ENCODE assay signal across 19 cellular contexts in the genomic region with DNA sequence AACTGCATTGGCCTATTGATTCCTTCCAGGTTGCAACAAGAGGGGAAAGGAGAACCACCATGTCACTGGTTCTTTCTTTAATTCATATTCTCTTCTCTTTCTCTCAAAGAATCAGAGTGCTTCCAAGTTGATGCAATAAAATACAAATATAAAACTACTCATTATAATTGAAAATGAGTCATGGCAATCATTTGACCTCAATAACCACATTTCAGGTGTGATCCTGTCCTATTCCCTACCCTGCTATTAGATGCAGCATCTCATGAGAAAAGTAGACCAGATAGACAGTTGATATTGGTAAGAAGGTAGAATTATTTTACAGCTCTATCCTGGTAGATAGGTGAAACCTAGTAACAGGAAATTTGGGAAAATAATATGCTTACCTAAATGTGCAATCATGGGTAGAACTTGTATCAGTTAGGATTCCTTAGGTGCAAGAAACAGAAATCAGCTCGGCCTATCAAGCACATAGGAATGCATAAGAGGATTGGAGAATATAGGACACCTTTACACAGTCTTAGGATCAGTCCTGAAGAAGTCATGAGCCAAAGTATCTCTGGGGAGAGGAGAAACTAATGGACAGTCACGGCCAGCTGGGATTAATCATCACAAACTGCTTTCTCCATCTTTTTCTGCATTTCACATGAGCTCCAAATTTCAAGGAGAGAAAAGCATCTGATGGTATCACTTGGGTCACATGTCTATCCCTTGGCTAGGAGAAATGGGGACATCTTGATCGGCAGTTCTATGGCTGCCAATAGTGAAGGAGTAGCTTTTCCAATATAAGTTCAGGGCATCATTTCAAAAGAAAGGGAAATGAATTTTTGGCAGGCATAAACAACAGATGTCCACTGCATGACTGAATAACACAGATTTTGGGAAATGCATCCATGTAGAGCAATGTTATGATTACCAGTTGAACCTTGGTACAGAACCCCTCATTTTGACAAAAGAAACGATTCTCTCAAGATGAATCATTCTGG. TPM values are rescaled to one million over a fixed set of nuclear protein-coding genes. Genes with fewer than 3 reads are reported as not detected.
A peak's percentile ranks its signal among the peaks of the same experiment; 100 is the strongest.
DNase-seq lines count a peak whose midpoint lies in the region; FAIRE-seq and TF ChIP-seq lines count a peak whose summit lies in the region.
"Had no signal": no experiment of that assay in that cellular context is flagged by ENCODE, and none has a peak within 500 bp of the region (broad histone marks: within the 10 kb centered on the region; RNA-seq: fewer than 3 reads in every experiment).

No MANE protein-coding gene starts in this region.

- no peaks in the 10 kb centered on the region for H3K27me3 ChIP-seq in bronchial epithelial cell (ENCODE audit: control insufficient read depth, insufficient read depth, low read length)
- H3K27me3 ChIP-seq: MG63, Peyer's patch had no signal

- H3K36me3 ChIP-seq in bronchial epithelial cell (ENCODE audit: control insufficient read depth, insufficient read depth, low read length), result no peaks in the 10 kb centered on the region
- H3K36me3 ChIP-seq: MG63, Peyer's patch had no signal

- CTCF ChIA-PET in activated naive CD4-positive, alpha-beta T cell treated with anti-CD3 and anti-CD28 coated beads, Interleukin-2, amount 10 ng/mL, durations not matched to agents 7 days and 5 days (lab: Charles Lee), result interaction anchor here (1.4 kb wide), 1 partner anchor 19 kb away, joined by 3 read pairs; no protein-coding TSS in a partner anchor

- no peak overlapping the region for H3K27ac Mint-ChIP-seq in activated naive CD4-positive, alpha-beta T cell treated with anti-CD3 and anti-CD28 coated beads, Interleukin-2, amount 10 ng/mL, durations not matched to agents 7 days and 5 days
- H3K27ac Mint-ChIP-seq: CD4-positive, alpha-beta memory T cell had no signal

- H3K27me3 Mint-ChIP-seq in activated naive CD4-positive, alpha-beta T cell treated with anti-CD3 and anti-CD28 coated beads, Interleukin-2, amount 10 ng/mL, durations not matched to agents 7 days and 5 days, result peaks cover 6% of the 10 kb centered on the region

- DNase-seq in AG09319 (ENCODE audit: extremely low read depth, low read depth) (peak; percentile 31), D721Med (ENCODE audit: insufficient read length, low spot score) (no peak), bronchial epithelial cell (ENCODE audit: low read depth) (peak; percentile 53), fibroblast of pulmonary artery (ENCODE audit: low read depth) (peak; percentile 11), glomerular visceral epithelial cell (ENCODE audit: extremely low spot score) (no peak), hepatic stellate cell (ENCODE audit: low spot score) (no peak)
- DNase-seq in activated naive CD4-positive, alpha-beta T cell treated with anti-CD3 and anti-CD28 coated beads, Interleukin-2, amount 10 ng/mL, durations not matched to agents 7 days and 5 days, result no peak
- DNase-seq: CD4-positive, alpha-beta memory T cell; DND-41; GDM1; MG63; NCI-H1092 treated with DMSO at 0.1 percent for 48 hours; NCI-H2081 treated with DMSO at 0.1 percent for 48 hours; NCI-H524; Peyer's patch; SHP77; SK-N-SH had no signal

- H3K9me3 Mint-ChIP-seq in activated naive CD4-positive, alpha-beta T cell treated with anti-CD3 and anti-CD28 coated beads, Interleukin-2, amount 10 ng/mL, durations not matched to agents 7 days and 5 days, result no peaks in the 10 kb centered on the region
- H3K9me3 Mint-ChIP-seq: CD4-positive, alpha-beta memory T cell had no signal

- TF ChIP-seq CTCF in AG09319 (IDR thresholded peaks at IDR 0.05; ENCODE audit: low read depth, low read length) (no peak), D721Med (IDR thresholded peaks at IDR 0.05; ENCODE audit: insufficient read depth, missing control alignments) (no peak), bronchial epithelial cell (IDR thresholded peaks at IDR 0.05; ENCODE audit: insufficient read depth, low read length, severe bottlenecking) (no peak), fibroblast of pulmonary artery (IDR thresholded peaks at IDR 0.05; ENCODE audit: low read length, missing control alignments) (no peak)

- no peak overlapping the region for H3K4me3 Mint-ChIP-seq in activated naive CD4-positive, alpha-beta T cell treated with anti-CD3 and anti-CD28 coated beads, Interleukin-2, amount 10 ng/mL, durations not matched to agents 7 days and 5 days
- H3K4me3 Mint-ChIP-seq: CD4-positive, alpha-beta memory T cell had no signal

- H3K36me3 Mint-ChIP-seq in activated naive CD4-positive, alpha-beta T cell treated with anti-CD3 and anti-CD28 coated beads, Interleukin-2, amount 10 ng/mL, durations not matched to agents 7 days and 5 days, result no peaks in the 10 kb centered on the region
- H3K36me3 Mint-ChIP-seq: CD4-positive, alpha-beta memory T cell had no signal

- no peaks in the 10 kb centered on the region for H3K4me1 Mint-ChIP-seq in activated naive CD4-positive, alpha-beta T cell treated with anti-CD3 and anti-CD28 coated beads, Interleukin-2, amount 10 ng/mL, durations not matched to agents 7 days and 5 days
- H3K4me1 Mint-ChIP-seq: CD4-positive, alpha-beta memory T cell had no signal

- FAIRE-seq in D721Med (lab: Jason Lieb, UNC) (peak; percentile 16), bronchial epithelial cell (lab: Jason Lieb, UNC) (no peak)
- FAIRE-seq: GM12891, H54 had no signal

- H3K4me3 ChIP-seq in bronchial epithelial cell (ENCODE audit: low read depth, low read length) (no peak overlapping the region), fibroblast of pulmonary artery (replicated peaks; ENCODE audit: low read depth, low read length) (no peak overlapping the region)
- H3K4me3 ChIP-seq: MG63, Peyer's patch had no signal

RNA-seq across cellular contexts. Expression of gene RNF146, which starts 19.3 kb away (rescaled TPM):
- total RNA-seq in bronchial epithelial cell, result 49.0 TPM in 2 replicates

Comparison
In these comparisons a context has a peak if more than half of its experiments do, and no peak if none do; other contexts are left out.
1. DNase-seq: peak in AG09319 (single experiment), bronchial epithelial cell (single experiment) and fibroblast of pulmonary artery (single experiment); none in D721Med (single experiment), glomerular visceral epithelial cell (single experiment), hepatic stellate cell (single experiment) and activated naive CD4-positive, alpha-beta T cell treated with anti-CD3 and anti-CD28 coated beads, Interleukin-2, amount 10 ng/mL, durations not matched to agents 7 days and 5 days (single experiment).